ENCODE assay signal across 8 cellular contexts in the genomic region with DNA sequence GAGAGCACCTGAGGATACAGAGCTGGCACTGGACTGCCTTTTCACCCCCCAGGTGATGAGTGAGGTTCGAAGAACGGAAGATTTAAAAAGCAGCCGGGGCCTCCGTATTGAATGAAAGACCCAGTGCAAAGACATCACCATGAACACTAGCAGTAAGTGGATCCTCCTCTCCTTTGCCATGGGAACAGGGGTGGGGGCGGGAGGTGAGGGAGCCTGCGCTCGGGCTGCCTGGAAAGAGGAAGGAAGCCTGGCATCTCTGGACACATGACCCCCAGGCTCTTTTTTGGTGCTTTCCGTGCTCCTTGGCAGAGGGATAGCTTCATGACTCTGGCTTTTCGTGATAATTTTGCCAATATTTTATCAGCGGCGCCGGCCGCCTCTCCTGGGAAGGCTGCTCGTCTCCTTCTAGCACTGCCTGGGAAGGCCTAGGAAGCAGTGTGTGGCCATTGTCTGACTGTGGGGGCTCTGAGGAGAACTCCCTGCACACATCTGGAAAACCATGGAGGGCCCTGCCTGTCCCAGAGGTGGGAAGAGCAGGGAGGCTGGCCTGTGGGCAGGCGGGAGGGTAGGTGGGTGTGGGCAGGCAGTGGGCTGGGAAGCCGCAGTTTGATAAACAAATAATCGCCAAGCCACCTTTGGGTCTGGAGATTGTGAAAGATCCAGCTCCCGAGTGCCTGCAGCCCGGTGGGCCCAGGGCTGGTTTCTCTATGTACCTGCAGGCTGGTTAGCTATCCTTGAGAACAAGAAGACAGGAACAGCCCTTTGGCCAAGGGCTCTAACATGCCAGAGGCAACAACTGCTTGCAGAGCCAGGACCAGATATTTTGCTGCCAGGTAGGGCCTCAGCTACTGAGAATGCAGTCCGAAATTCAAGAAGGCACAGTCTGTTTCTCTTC. TPM values are rescaled to one million over a fixed set of nuclear protein-coding genes. Genes with fewer than 3 reads are reported as not detected.
A peak's percentile ranks its signal among the peaks of the same experiment; 100 is the strongest.
DNase-seq lines count a peak whose midpoint lies in the region; ATAC-seq and TF ChIP-seq lines count a peak whose summit lies in the region.

No MANE protein-coding gene starts in this region.

- H3K27ac Mint-ChIP-seq in activated CD4-positive, alpha-beta T cell treated with anti-CD3 and anti-CD28 coated beads, Interleukin-2, amount 10 ng/mL, durations not matched to agents 7 days and 5 days = no peak overlapping the region
- H3K27ac Mint-ChIP-seq in activated B cell treated with CpG ODN at 0.5 μM for 24 hours = no peak overlapping the region
- no peak overlapping the region for H3K27ac Mint-ChIP-seq in CD4-positive, alpha-beta T cell

- ATAC-seq in activated B cell treated with CpG ODN at 0.5 μM for 24 hours (ENCODE audit: low read depth) (no peak), left cardiac atrium (peak; percentile 73 to 83), GM18907 (IDR thresholded peaks at IDR 0.05; ENCODE audit: unreplicated experiment) (no peak)
- ATAC-seq in CD4-positive, alpha-beta T cell (ENCODE audit: poor library complexity) = no peak

- no peak for DNase-seq in activated CD4-positive, alpha-beta T cell treated with anti-CD3 and anti-CD28 coated beads, Interleukin-2, amount 10 ng/mL, durations not matched to agents 7 days and 5 days
- no peak for DNase-seq in activated CD4-positive, alpha-beta T cell treated with anti-CD3 and anti-CD28 coated beads for 1 hour
- DNase-seq in activated B cell treated with CpG ODN at 0.5 μM for 24 hours (no peak), left cardiac atrium (peak; percentile 73), pons (ENCODE audit: low spot score) (peak; percentile 53), DMS153 (lab: John Stamatoyannopoulos, UW) (no peak)
- no peak for DNase-seq in CD4-positive, alpha-beta T cell

- no peaks in the 10 kb centered on the region for H3K36me3 Mint-ChIP-seq in activated CD4-positive, alpha-beta T cell treated with anti-CD3 and anti-CD28 coated beads, Interleukin-2, amount 10 ng/mL, durations not matched to agents 7 days and 5 days (ENCODE audit: low read depth)
- H3K36me3 Mint-ChIP-seq in activated B cell treated with CpG ODN at 0.5 μM for 24 hours (ENCODE audit: low read depth) = no peaks in the 10 kb centered on the region
- H3K36me3 Mint-ChIP-seq in CD4-positive, alpha-beta T cell (ENCODE audit: low read depth) = no peaks in the 10 kb centered on the region

- intact Hi-C loops in activated B cell treated with CpG ODN at 0.5 μM for 24 hours (cut with micrococcal nuclease) (loop anchor here (5.0 kb wide), 1 partner anchor 125 kb away; no protein-coding TSS in a partner anchor), left cardiac atrium (cut with DNase I) (loop anchor here (2.0 to 10.0 kb wide), 4 partner anchors 35 to 423 kb away; no protein-coding TSS in a partner anchor)
- intact Hi-C loops in CD4-positive, alpha-beta T cell (cut with DNase I, micrococcal nuclease) = loop anchor here (1.0 to 10.0 kb wide), 4 partner anchors 122 to 423 kb away; a partner anchor contains a TSS

- peaks cover 22% of the 10 kb centered on the region for H3K27me3 Mint-ChIP-seq in activated CD4-positive, alpha-beta T cell treated with anti-CD3 and anti-CD28 coated beads, Interleukin-2, amount 10 ng/mL, durations not matched to agents 7 days and 5 days
- H3K27me3 Mint-ChIP-seq in activated B cell treated with CpG ODN at 0.5 μM for 24 hours = peaks cover 35% of the 10 kb centered on the region
- peaks cover 27% of the 10 kb centered on the region for H3K27me3 Mint-ChIP-seq in CD4-positive, alpha-beta T cell

- H3K4me3 Mint-ChIP-seq in activated CD4-positive, alpha-beta T cell treated with anti-CD3 and anti-CD28 coated beads, Interleukin-2, amount 10 ng/mL, durations not matched to agents 7 days and 5 days = peak overlapping the region; percentile 14
- H3K4me3 Mint-ChIP-seq in activated B cell treated with CpG ODN at 0.5 μM for 24 hours = peak overlapping the region; percentile 11
- no peak overlapping the region for H3K4me3 Mint-ChIP-seq in CD4-positive, alpha-beta T cell

- TF ChIP-seq CTCF in activated B cell treated with CpG ODN at 0.5 μM for 24 hours (IDR thresholded peaks at IDR 0.05) = no peak
- TF ChIP-seq CTCF in CD4-positive, alpha-beta T cell (IDR thresholded peaks at IDR 0.05) = no peak

- no peaks in the 10 kb centered on the region for H3K9me3 ChIP-seq in CD4-positive, alpha-beta T cell (ENCODE audit: control insufficient read depth, low read length)

- CTCF ChIA-PET in activated CD4-positive, alpha-beta T cell treated with anti-CD3 and anti-CD28 coated beads, Interleukin-2, amount 10 ng/mL, durations not matched to agents 7 days and 5 days (lab: Charles Lee) = interaction anchor here (0.7 to 1.6 kb wide), 16 partner anchors 11 to 325 kb away, joined by 3 to 10 read pairs (median 4); no protein-coding TSS in a partner anchor
- CTCF ChIA-PET in activated B cell treated with CpG ODN at 0.5 μM for 24 hours (lab: Charles Lee) = interaction anchor here (1.6 to 2.1 kb wide), 2 partner anchors 7 to 12 kb away, joined by 3 to 4 read pairs; no protein-coding TSS in a partner anchor
- CTCF ChIA-PET in CD4-positive, alpha-beta T cell (lab: Charles Lee) = interaction anchor here (0.6 to 1.7 kb wide), 12 partner anchors 10 to 240 kb away, joined by 3 to 33 read pairs (median 3); no protein-coding TSS in a partner anchor

- peaks cover 26% of the 10 kb centered on the region for H3K27me3 ChIP-seq in CD4-positive, alpha-beta T cell (ENCODE audit: control insufficient read depth, insufficient read depth, low read length)

- POLR2A ChIA-PET in activated CD4-positive, alpha-beta T cell treated with anti-CD3 and anti-CD28 coated beads, Interleukin-2, amount 10 ng/mL, durations not matched to agents 7 days and 5 days (lab: Charles Lee) = no interaction called here
- POLR2A ChIA-PET in activated B cell treated with CpG ODN at 0.5 μM for 24 hours (lab: Charles Lee) = no interaction called here
- POLR2A ChIA-PET in CD4-positive, alpha-beta T cell (lab: Charles Lee) = interaction anchor here (1.0 to 1.4 kb wide), 4 partner anchors 16 to 122 kb away, joined by 3 to 9 read pairs (median 4); no protein-coding TSS in a partner anchor

- no peaks in the 10 kb centered on the region for H3K9me3 Mint-ChIP-seq in activated CD4-positive, alpha-beta T cell treated with anti-CD3 and anti-CD28 coated beads, Interleukin-2, amount 10 ng/mL, durations not matched to agents 7 days and 5 days
- peaks cover 7% of the 10 kb centered on the region for H3K9me3 Mint-ChIP-seq in activated B cell treated with CpG ODN at 0.5 μM for 24 hours
- H3K9me3 Mint-ChIP-seq in CD4-positive, alpha-beta T cell = no peaks in the 10 kb centered on the region

- H3K4me1 Mint-ChIP-seq in activated CD4-positive, alpha-beta T cell treated with anti-CD3 and anti-CD28 coated beads, Interleukin-2, amount 10 ng/mL, durations not matched to agents 7 days and 5 days = no peaks in the 10 kb centered on the region
- H3K4me1 Mint-ChIP-seq in activated B cell treated with CpG ODN at 0.5 μM for 24 hours = peaks cover 4% of the 10 kb centered on the region
- peaks cover 5% of the 10 kb centered on the region for H3K4me1 Mint-ChIP-seq in CD4-positive, alpha-beta T cell (ENCODE audit: low read depth)

- H3K27ac ChIP-seq in CD4-positive, alpha-beta T cell (ENCODE audit: low read depth, low read length) = no peak overlapping the region

RNA-seq across cellular contexts. Expression of a gene that starts 0.9 kb away (rescaled TPM):
- total RNA-seq in activated CD4-positive, alpha-beta T cell treated with anti-CD3 and anti-CD28 coated beads, Interleukin-2, amount 10 ng/mL, durations not matched to agents 7 days and 5 days = not detected
- total RNA-seq in activated B cell treated with CpG ODN at 0.5 μM for 24 hours (not detected in 2 replicates), left cardiac atrium (100 to 1,000 TPM; 106 to 129 TPM)
- not detected for total RNA-seq in CD4-positive, alpha-beta T cell

Comparison
In these comparisons a context has a peak if more than half of its experiments do, and no peak if none do; other contexts are left out.
1. DNase-seq: peak in left cardiac atrium (single experiment) and pons (single experiment); none in activated CD4-positive, alpha-beta T cell treated with anti-CD3 and anti-CD28 coated beads, Interleukin-2, amount 10 ng/mL, durations not matched to agents 7 days and 5 days (single experiment), activated CD4-positive, alpha-beta T cell treated with anti-CD3 and anti-CD28 coated beads for 1 hour (single experiment), activated B cell treated with CpG ODN at 0.5 μM for 24 hours (single experiment), DMS153 (single experiment) and CD4-positive, alpha-beta T cell (0 of 10).
2. ATAC-seq: peak in left cardiac atrium (2 of 2); none in activated B cell treated with CpG ODN at 0.5 μM for 24 hours (single experiment), GM18907 (single experiment) and CD4-positive, alpha-beta T cell (single experiment).
3. RNA of a gene that starts 0.9 kb away (total RNA-seq): 106 to 129 TPM in left cardiac atrium; not detected in CD4-positive, alpha-beta T cell, not detected in activated CD4-positive, alpha-beta T cell treated with anti-CD3 and anti-CD28 coated beads, Interleukin-2, amount 10 ng/mL, durations not matched to agents 7 days and 5 days and not detected in activated B cell treated with CpG ODN at 0.5 μM for 24 hours; every median in the first group is over 100 times any median in the second.